Comparison of ENCODE assay signal across 8 cellular contexts in genomic region chr17:51165680-51166197, GRCh38. TPM values are rescaled to one million over a fixed set of nuclear protein-coding genes. Genes with fewer than 3 reads are reported as not detected.
A peak's percentile ranks its signal among the peaks of the same experiment; 100 is the strongest.
DNase-seq lines count a peak whose midpoint lies in the region; ATAC-seq and TF ChIP-seq lines count a peak whose summit lies in the region.

No MANE protein-coding gene starts in this region.

- H3K9me3 ChIP-seq in CD4-positive, CD25-positive, alpha-beta regulatory T cell (ENCODE audit: control insufficient read depth in 2 of 2, low read length in 2 of 2) = no peaks in the 10 kb centered on the region
- H3K9me3 ChIP-seq in MM.1S (replicated peaks; ENCODE audit: insufficient read depth, low read length) = no peaks in the 10 kb centered on the region

- H3K36me3 ChIP-seq in CD4-positive, CD25-positive, alpha-beta regulatory T cell (ENCODE audit: control insufficient read depth, insufficient read depth, low read length) = peaks cover 23% of the 10 kb centered on the region
- peaks cover 8% of the 10 kb centered on the region for H3K36me3 ChIP-seq in MM.1S (replicated peaks; ENCODE audit: insufficient read depth, low read length)

- H4K20me1 ChIP-seq in MM.1S (ENCODE audit: insufficient read depth, low read length) = no peaks in the 10 kb centered on the region

- peaks cover 15% of the 10 kb centered on the region for H3F3A ChIP-seq in MM.1S (ENCODE audit: insufficient read depth, low read length)

- H3K4me1 Mint-ChIP-seq in CD4-positive, CD25-positive, alpha-beta regulatory T cell = peaks cover 0 to 35% (median 20%) of the 10 kb centered on the region in 4 donors
- peaks cover 41% of the 10 kb centered on the region for H3K4me1 Mint-ChIP-seq in stimulated activated naive CD8-positive, alpha-beta T cell treated with anti-CD3 and anti-CD28 coated beads, Interleukin-15, Interleukin-2, amounts not matched to agents 100 ng/mL and 50 ng/mL, for 24 hours (ENCODE audit: low read depth)

- peak overlapping the region; percentile 98 to 99 (median 99) for H3K27ac Mint-ChIP-seq in CD4-positive, CD25-positive, alpha-beta regulatory T cell
- peak overlapping the region; percentile 95 for H3K27ac Mint-ChIP-seq in stimulated activated naive CD8-positive, alpha-beta T cell treated with anti-CD3 and anti-CD28 coated beads, Interleukin-15, Interleukin-2, amounts not matched to agents 100 ng/mL and 50 ng/mL, for 24 hours

- TF ChIP-seq CTCF in MM.1S (IDR thresholded peaks at IDR 0.05; ENCODE audit: low read length) = no peak
- TF ChIP-seq CTCF in astrocyte of the cerebellum (IDR thresholded peaks at IDR 0.05; ENCODE audit: low read depth, low read length, missing control alignments) = no peak

- H3K4me3 Mint-ChIP-seq in CD4-positive, CD25-positive, alpha-beta regulatory T cell = peak overlapping the region; percentile 91 to 98 (median 94)
- H3K4me3 Mint-ChIP-seq in stimulated activated naive CD8-positive, alpha-beta T cell treated with anti-CD3 and anti-CD28 coated beads, Interleukin-15, Interleukin-2, amounts not matched to agents 100 ng/mL and 50 ng/mL, for 24 hours = peak overlapping the region; percentile 84

- peaks cover 26% of the 10 kb centered on the region for H3K36me3 Mint-ChIP-seq in CD4-positive, CD25-positive, alpha-beta regulatory T cell
- H3K36me3 Mint-ChIP-seq in stimulated activated naive CD8-positive, alpha-beta T cell treated with anti-CD3 and anti-CD28 coated beads, Interleukin-15, Interleukin-2, amounts not matched to agents 100 ng/mL and 50 ng/mL, for 24 hours (ENCODE audit: low read depth) = peaks cover 62% of the 10 kb centered on the region

- H3K9me3 Mint-ChIP-seq in CD4-positive, CD25-positive, alpha-beta regulatory T cell = no peaks in the 10 kb centered on the region
- H3K9me3 Mint-ChIP-seq in stimulated activated naive CD8-positive, alpha-beta T cell treated with anti-CD3 and anti-CD28 coated beads, Interleukin-15, Interleukin-2, amounts not matched to agents 100 ng/mL and 50 ng/mL, for 24 hours = no peaks in the 10 kb centered on the region

- H3K4me1 ChIP-seq in CD4-positive, CD25-positive, alpha-beta regulatory T cell (ENCODE audit: control insufficient read depth, insufficient read depth, low read length, poor library complexity, severe bottlenecking) = peaks cover 7% of the 10 kb centered on the region
- H3K4me1 ChIP-seq in MM.1S (ENCODE audit: low read length) = peaks cover 10% of the 10 kb centered on the region

- no peaks in the 10 kb centered on the region for H3K27me3 Mint-ChIP-seq in CD4-positive, CD25-positive, alpha-beta regulatory T cell
- H3K27me3 Mint-ChIP-seq in stimulated activated naive CD8-positive, alpha-beta T cell treated with anti-CD3 and anti-CD28 coated beads, Interleukin-15, Interleukin-2, amounts not matched to agents 100 ng/mL and 50 ng/mL, for 24 hours = no peaks in the 10 kb centered on the region

- no peaks in the 10 kb centered on the region for H3K27me3 ChIP-seq in CD4-positive, CD25-positive, alpha-beta regulatory T cell (ENCODE audit: control insufficient read depth, insufficient read depth, low read length)
- no peaks in the 10 kb centered on the region for H3K27me3 ChIP-seq in MM.1S (replicated peaks; ENCODE audit: insufficient read depth, low read length)

- peak overlapping the region; percentile 79 for H3K4me2 ChIP-seq in MM.1S (ENCODE audit: low read depth, low read length)

- H3K4me3 ChIP-seq in CD4-positive, CD25-positive, alpha-beta regulatory T cell (ENCODE audit: low read depth, low read length) = peak overlapping the region; percentile 75
- H3K4me3 ChIP-seq in MM.1S (ENCODE audit: low read length) = peak overlapping the region; percentile 87
- peak overlapping the region; percentile 77 for H3K4me3 ChIP-seq in astrocyte of the cerebellum (ENCODE audit: low read depth, low read length)

- peak overlapping the region; percentile 59 for H2AFZ ChIP-seq in MM.1S (ENCODE audit: low read length)

- H3K9ac ChIP-seq in MM.1S (ENCODE audit: low read length) = peak overlapping the region; percentile 96; the same call in 1 of the 2 replicates

- in situ Hi-C loops in astrocyte of the cerebellum (cut with HindIII; ENCODE audit: low sequenced_read_pairs) = no loop called here

- ATAC-seq in CD4-positive, CD25-positive, alpha-beta regulatory T cell (ENCODE audit: low read depth in 2 of 2) = peak; percentile 19 to 22
- ATAC-seq in GM19438 (IDR thresholded peaks at IDR 0.05; ENCODE audit: low read depth, unreplicated experiment) (peak; percentile 19), HG02759 (IDR thresholded peaks at IDR 0.05; ENCODE audit: unreplicated experiment) (no peak), GM18870 (IDR thresholded peaks at IDR 0.05; ENCODE audit: unreplicated experiment) (no peak)

- H3K27ac ChIP-seq in CD4-positive, CD25-positive, alpha-beta regulatory T cell (ENCODE audit: insufficient read depth, low read length, poor library complexity, severe bottlenecking) = peak overlapping the region; percentile 83
- peak overlapping the region; percentile 87; the same call in 1 of the 2 replicates for H3K27ac ChIP-seq in MM.1S (ENCODE audit: low read length)

- peak in 1 of 3 donors; percentile 45 for DNase-seq in CD4-positive, CD25-positive, alpha-beta regulatory T cell
- no peak for DNase-seq in MM.1S
- no peak for DNase-seq in astrocyte of the cerebellum (ENCODE audit: low read depth)
- DNase-seq in islet precursor cell = peak; percentile 79

- H3K79me2 ChIP-seq in MM.1S (ENCODE audit: low read length) = peaks cover 34% of the 10 kb centered on the region

- no peaks in the 10 kb centered on the region for H3K9me2 ChIP-seq in MM.1S (replicated peaks; ENCODE audit: insufficient read depth, low read length)

RNA-seq across cellular contexts. Expression of gene NME2, which starts 0.5 kb away (rescaled TPM):
- 167 TPM for total RNA-seq in CD4-positive, CD25-positive, alpha-beta regulatory T cell
- 100 to 1,000 TPM; 304 to 341 (median 328) TPM for polyA plus RNA-seq in CD4-positive, CD25-positive, alpha-beta regulatory T cell

RNA-seq across cellular contexts. Expression of gene NME1, which starts 12.4 kb away (rescaled TPM):
- 14.1 TPM for total RNA-seq in CD4-positive, CD25-positive, alpha-beta regulatory T cell
- polyA plus RNA-seq in CD4-positive, CD25-positive, alpha-beta regulatory T cell = 10 to 100 TPM; 46.3 to 72.3 (median 55.0) TPM

RNA-seq across cellular contexts. Expression of gene SPAG9, which starts 45.1 kb away (rescaled TPM):
- 98.4 TPM for total RNA-seq in CD4-positive, CD25-positive, alpha-beta regulatory T cell
- 1 to 10 TPM; 4.7 to 6.8 (median 5.8) TPM for polyA plus RNA-seq in CD4-positive, CD25-positive, alpha-beta regulatory T cell

Comparison
In these comparisons a context has a peak if more than half of its experiments do, and no peak if none do; other contexts are left out.
1. ATAC-seq: peak in CD4-positive, CD25-positive, alpha-beta regulatory T cell (2 of 2) and GM19438 (single experiment); none in HG02759 (single experiment) and GM18870 (single experiment).
2. Peak in every context shown above with its lines, with median percentiles within 50 percentile points of each other: H3K4me3 ChIP-seq.